1 cellular context compared by ENCODE assay signal in the genomic region with DNA sequence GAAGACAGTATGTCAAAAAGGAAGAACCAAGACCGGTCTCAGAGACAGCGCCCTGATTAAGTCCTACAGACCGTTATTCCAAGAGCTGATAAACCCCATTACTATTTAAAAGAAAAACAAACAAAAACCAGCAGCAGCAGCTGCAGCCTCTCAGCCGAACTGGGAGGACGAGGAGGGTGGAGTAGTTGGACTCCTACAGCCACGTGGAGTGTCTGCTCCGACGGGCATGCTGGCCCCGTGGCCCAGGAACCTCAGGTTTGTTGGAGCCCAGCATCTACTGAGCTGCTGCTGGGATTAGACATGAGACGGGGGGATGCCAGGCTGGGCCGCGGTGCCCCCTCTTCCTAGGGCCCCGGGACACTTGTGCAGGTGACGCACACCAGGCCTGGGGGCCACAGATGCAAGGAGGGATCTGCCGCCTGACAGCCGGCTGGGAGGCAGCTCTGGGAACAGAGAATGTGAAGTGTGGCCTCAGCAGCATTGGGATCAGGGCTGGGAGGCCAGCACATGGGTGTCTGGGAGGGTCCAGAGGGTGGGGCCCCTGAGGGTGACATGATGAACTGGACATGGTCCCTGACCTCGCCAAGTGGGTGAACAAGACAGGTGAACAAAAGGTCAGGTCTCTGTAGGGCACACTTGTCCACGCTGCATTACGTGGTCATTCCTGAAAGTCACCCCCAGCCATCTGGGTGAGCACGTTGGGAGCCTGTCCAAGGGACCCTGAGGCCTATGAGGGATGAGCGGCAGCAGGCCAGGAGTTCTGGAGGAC.
TF ChIP-seq lines count a peak whose summit lies in the region.

No MANE protein-coding gene starts in this region.

TF ChIP-seq in HepG2, 621 proteins besides CTCF, POLR2A, EP300 and RAD21 (continued from another document and continues in another):
- no peak for TF ChIP-seq ZNF367 (CRISPR knock-in tag; IDR thresholded peaks at IDR 0.05; ENCODE audit: borderline replicate concordance)
- TF ChIP-seq NFYC (CRISPR knock-in tag; IDR thresholded peaks at IDR 0.05), result no peak
- TF ChIP-seq, protein P1, sequence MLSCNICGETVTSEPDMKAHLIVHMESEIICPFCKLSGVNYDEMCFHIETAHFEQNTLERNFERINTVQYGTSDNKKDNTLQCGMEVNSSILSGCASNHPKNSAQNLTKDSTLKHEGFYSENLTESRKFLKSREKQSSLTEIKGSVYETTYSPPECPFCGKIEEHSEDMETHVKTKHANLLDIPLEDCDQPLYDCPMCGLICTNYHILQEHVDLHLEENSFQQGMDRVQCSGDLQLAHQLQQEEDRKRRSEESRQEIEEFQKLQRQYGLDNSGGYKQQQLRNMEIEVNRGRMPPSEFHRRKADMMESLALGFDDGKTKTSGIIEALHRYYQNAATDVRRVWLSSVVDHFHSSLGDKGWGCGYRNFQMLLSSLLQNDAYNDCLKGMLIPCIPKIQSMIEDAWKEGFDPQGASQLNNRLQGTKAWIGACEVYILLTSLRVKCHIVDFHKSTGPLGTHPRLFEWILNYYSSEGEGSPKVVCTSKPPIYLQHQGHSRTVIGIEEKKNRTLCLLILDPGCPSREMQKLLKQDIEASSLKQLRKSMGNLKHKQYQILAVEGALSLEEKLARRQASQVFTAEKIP (CRISPR knock-in tag; IDR thresholded peaks at IDR 0.05; ENCODE audit: borderline replicate concordance), result no peak
- TF ChIP-seq ZNF530 (CRISPR knock-in tag; IDR thresholded peaks at IDR 0.05; ENCODE audit: low read depth), result no peak
- TF ChIP-seq, protein P2, sequence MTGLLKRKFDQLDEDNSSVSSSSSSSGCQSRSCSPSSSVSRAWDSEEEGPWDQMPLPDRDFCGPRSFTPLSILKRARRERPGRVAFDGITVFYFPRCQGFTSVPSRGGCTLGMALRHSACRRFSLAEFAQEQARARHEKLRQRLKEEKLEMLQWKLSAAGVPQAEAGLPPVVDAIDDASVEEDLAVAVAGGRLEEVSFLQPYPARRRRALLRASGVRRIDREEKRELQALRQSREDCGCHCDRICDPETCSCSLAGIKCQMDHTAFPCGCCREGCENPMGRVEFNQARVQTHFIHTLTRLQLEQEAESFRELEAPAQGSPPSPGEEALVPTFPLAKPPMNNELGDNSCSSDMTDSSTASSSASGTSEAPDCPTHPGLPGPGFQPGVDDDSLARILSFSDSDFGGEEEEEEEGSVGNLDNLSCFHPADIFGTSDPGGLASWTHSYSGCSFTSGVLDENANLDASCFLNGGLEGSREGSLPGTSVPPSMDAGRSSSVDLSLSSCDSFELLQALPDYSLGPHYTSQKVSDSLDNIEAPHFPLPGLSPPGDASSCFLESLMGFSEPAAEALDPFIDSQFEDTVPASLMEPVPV (CRISPR knock-in tag; IDR thresholded peaks at IDR 0.05), result no peak
- TF ChIP-seq ZNF83 (CRISPR knock-in tag; IDR thresholded peaks at IDR 0.05; ENCODE audit: borderline replicate concordance), result no peak
- TF ChIP-seq, protein P3, sequence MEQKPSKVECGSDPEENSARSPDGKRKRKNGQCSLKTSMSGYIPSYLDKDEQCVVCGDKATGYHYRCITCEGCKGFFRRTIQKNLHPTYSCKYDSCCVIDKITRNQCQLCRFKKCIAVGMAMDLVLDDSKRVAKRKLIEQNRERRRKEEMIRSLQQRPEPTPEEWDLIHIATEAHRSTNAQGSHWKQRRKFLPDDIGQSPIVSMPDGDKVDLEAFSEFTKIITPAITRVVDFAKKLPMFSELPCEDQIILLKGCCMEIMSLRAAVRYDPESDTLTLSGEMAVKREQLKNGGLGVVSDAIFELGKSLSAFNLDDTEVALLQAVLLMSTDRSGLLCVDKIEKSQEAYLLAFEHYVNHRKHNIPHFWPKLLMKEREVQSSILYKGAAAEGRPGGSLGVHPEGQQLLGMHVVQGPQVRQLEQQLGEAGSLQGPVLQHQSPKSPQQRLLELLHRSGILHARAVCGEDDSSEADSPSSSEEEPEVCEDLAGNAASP (CRISPR knock-in tag; IDR thresholded peaks at IDR 0.05; ENCODE audit: borderline replicate concordance), result no peak
- TF ChIP-seq, protein P4, sequence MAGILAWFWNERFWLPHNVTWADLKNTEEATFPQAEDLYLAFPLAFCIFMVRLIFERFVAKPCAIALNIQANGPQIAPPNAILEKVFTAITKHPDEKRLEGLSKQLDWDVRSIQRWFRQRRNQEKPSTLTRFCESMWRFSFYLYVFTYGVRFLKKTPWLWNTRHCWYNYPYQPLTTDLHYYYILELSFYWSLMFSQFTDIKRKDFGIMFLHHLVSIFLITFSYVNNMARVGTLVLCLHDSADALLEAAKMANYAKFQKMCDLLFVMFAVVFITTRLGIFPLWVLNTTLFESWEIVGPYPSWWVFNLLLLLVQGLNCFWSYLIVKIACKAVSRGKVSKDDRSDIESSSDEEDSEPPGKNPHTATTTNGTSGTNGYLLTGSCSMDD (CRISPR knock-in tag; IDR thresholded peaks at IDR 0.05), result no peak
- TF ChIP-seq, protein P5, sequence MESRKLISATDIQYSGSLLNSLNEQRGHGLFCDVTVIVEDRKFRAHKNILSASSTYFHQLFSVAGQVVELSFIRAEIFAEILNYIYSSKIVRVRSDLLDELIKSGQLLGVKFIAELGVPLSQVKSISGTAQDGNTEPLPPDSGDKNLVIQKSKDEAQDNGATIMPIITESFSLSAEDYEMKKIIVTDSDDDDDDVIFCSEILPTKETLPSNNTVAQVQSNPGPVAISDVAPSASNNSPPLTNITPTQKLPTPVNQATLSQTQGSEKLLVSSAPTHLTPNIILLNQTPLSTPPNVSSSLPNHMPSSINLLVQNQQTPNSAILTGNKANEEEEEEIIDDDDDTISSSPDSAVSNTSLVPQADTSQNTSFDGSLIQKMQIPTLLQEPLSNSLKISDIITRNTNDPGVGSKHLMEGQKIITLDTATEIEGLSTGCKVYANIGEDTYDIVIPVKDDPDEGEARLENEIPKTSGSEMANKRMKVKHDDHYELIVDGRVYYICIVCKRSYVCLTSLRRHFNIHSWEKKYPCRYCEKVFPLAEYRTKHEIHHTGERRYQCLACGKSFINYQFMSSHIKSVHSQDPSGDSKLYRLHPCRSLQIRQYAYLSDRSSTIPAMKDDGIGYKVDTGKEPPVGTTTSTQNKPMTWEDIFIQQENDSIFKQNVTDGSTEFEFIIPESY (CRISPR knock-in tag; IDR thresholded peaks at IDR 0.05), result no peak
- TF ChIP-seq, protein P6, sequence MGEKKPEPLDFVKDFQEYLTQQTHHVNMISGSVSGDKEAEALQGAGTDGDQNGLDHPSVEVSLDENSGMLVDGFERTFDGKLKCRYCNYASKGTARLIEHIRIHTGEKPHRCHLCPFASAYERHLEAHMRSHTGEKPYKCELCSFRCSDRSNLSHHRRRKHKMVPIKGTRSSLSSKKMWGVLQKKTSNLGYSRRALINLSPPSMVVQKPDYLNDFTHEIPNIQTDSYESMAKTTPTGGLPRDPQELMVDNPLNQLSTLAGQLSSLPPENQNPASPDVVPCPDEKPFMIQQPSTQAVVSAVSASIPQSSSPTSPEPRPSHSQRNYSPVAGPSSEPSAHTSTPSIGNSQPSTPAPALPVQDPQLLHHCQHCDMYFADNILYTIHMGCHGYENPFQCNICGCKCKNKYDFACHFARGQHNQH (CRISPR knock-in tag; IDR thresholded peaks at IDR 0.05), result peak; percentile 21; the same call in 1 of the 2 replicates
- TF ChIP-seq ZSCAN12 (CRISPR knock-in tag; IDR thresholded peaks at IDR 0.05), result no peak
- TF ChIP-seq BHLHE40 (IDR thresholded peaks at IDR 0.05; ENCODE audit: low read length), result no peak
- TF ChIP-seq ADNP (CRISPR knock-in tag; IDR thresholded peaks at IDR 0.05), result no peak
- TF ChIP-seq CAMTA2 (CRISPR knock-in tag; IDR thresholded peaks at IDR 0.05; ENCODE audit: borderline replicate concordance), result peak; percentile 62; the same call in 1 of the 2 replicates
- no peak for TF ChIP-seq SP1 (IDR thresholded peaks at IDR 0.05)
- no peak for TF ChIP-seq SP1 (CRISPR knock-in tag; IDR thresholded peaks at IDR 0.05)
- TF ChIP-seq HHEX (CRISPR knock-in tag; IDR thresholded peaks at IDR 0.05), result no peak
- no peak for TF ChIP-seq GFI1 (CRISPR knock-in tag; IDR thresholded peaks at IDR 0.05; ENCODE audit: borderline replicate concordance)
- no peak for TF ChIP-seq ZFP36L2 (CRISPR knock-in tag; IDR thresholded peaks at IDR 0.05)
- no peak for TF ChIP-seq ZNF121 (CRISPR knock-in tag; IDR thresholded peaks at IDR 0.05)
- TF ChIP-seq SMYD3 (CRISPR knock-in tag; IDR thresholded peaks at IDR 0.05), result no peak
- no peak for TF ChIP-seq SP140L (CRISPR knock-in tag; IDR thresholded peaks at IDR 0.05; ENCODE audit: borderline replicate concordance)
- no peak for TF ChIP-seq ZNF567 (CRISPR knock-in tag; IDR thresholded peaks at IDR 0.05; ENCODE audit: borderline replicate concordance)
- TF ChIP-seq ZNF563 (CRISPR knock-in tag; IDR thresholded peaks at IDR 0.05), result no peak
- no peak for TF ChIP-seq ZNF382 (CRISPR knock-in tag; IDR thresholded peaks at IDR 0.05; ENCODE audit: borderline replicate concordance)
- no peak for TF ChIP-seq AKAP8 (CRISPR knock-in tag; IDR thresholded peaks at IDR 0.05)
- TF ChIP-seq, protein P7, sequence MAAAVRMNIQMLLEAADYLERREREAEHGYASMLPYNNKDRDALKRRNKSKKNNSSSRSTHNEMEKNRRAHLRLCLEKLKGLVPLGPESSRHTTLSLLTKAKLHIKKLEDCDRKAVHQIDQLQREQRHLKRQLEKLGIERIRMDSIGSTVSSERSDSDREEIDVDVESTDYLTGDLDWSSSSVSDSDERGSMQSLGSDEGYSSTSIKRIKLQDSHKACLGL (CRISPR knock-in tag; IDR thresholded peaks at IDR 0.05), result no peak
- no peak for TF ChIP-seq ZBTB3 (CRISPR knock-in tag; IDR thresholded peaks at IDR 0.05; ENCODE audit: borderline replicate concordance, low read depth)
- no peak for TF ChIP-seq SP4 (CRISPR knock-in tag; IDR thresholded peaks at IDR 0.05)
- TF ChIP-seq SRSF1 (optimal IDR thresholded peaks at IDR 0.05; ENCODE audit: low read depth, low read length), result no peak
- no peak for TF ChIP-seq ATF7 (IDR thresholded peaks at IDR 0.05)
- TF ChIP-seq ATF7 (CRISPR knock-in tag; IDR thresholded peaks at IDR 0.05), result no peak; the same call in 1 of the 2 replicates
- TF ChIP-seq PHF5A (CRISPR knock-in tag; IDR thresholded peaks at IDR 0.05; ENCODE audit: low read depth, unreplicated experiment), result no peak
- no peak for TF ChIP-seq ATF7-NPFF (CRISPR knock-in tag; IDR thresholded peaks at IDR 0.05; ENCODE audit: low read depth)
- TF ChIP-seq ZKSCAN8 (CRISPR knock-in tag; IDR thresholded peaks at IDR 0.05; ENCODE audit: borderline replicate concordance), result no peak
- TF ChIP-seq, protein P8, sequence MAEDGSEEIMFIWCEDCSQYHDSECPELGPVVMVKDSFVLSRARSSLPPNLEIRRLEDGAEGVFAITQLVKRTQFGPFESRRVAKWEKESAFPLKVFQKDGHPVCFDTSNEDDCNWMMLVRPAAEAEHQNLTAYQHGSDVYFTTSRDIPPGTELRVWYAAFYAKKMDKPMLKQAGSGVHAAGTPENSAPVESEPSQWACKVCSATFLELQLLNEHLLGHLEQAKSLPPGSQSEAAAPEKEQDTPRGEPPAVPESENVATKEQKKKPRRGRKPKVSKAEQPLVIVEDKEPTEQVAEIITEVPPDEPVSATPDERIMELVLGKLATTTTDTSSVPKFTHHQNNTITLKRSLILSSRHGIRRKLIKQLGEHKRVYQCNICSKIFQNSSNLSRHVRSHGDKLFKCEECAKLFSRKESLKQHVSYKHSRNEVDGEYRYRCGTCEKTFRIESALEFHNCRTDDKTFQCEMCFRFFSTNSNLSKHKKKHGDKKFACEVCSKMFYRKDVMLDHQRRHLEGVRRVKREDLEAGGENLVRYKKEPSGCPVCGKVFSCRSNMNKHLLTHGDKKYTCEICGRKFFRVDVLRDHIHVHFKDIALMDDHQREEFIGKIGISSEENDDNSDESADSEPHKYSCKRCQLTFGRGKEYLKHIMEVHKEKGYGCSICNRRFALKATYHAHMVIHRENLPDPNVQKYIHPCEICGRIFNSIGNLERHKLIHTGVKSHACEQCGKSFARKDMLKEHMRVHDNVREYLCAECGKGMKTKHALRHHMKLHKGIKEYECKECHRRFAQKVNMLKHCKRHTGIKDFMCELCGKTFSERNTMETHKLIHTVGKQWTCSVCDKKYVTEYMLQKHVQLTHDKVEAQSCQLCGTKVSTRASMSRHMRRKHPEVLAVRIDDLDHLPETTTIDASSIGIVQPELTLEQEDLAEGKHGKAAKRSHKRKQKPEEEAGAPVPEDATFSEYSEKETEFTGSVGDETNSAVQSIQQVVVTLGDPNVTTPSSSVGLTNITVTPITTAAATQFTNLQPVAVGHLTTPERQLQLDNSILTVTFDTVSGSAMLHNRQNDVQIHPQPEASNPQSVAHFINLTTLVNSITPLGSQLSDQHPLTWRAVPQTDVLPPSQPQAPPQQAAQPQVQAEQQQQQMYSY (CRISPR knock-in tag; IDR thresholded peaks at IDR 0.05), result no peak
- TF ChIP-seq ZNF775 (CRISPR knock-in tag; IDR thresholded peaks at IDR 0.05; ENCODE audit: borderline replicate concordance), result 0 out of 2 replicates have a peak, but pooled peaks have one; percentile 51
- TF ChIP-seq ZBTB21 (CRISPR knock-in tag; IDR thresholded peaks at IDR 0.05), result 0 out of 2 replicates have a peak, but pooled peaks have one; percentile 21
- TF ChIP-seq DMAP1 (CRISPR knock-in tag; IDR thresholded peaks at IDR 0.05), result no peak
- TF ChIP-seq ZC3H13 (CRISPR knock-in tag; IDR thresholded peaks at IDR 0.05), result no peak
- no peak for TF ChIP-seq ARNT (IDR thresholded peaks at IDR 0.05)
- TF ChIP-seq, protein P9, sequence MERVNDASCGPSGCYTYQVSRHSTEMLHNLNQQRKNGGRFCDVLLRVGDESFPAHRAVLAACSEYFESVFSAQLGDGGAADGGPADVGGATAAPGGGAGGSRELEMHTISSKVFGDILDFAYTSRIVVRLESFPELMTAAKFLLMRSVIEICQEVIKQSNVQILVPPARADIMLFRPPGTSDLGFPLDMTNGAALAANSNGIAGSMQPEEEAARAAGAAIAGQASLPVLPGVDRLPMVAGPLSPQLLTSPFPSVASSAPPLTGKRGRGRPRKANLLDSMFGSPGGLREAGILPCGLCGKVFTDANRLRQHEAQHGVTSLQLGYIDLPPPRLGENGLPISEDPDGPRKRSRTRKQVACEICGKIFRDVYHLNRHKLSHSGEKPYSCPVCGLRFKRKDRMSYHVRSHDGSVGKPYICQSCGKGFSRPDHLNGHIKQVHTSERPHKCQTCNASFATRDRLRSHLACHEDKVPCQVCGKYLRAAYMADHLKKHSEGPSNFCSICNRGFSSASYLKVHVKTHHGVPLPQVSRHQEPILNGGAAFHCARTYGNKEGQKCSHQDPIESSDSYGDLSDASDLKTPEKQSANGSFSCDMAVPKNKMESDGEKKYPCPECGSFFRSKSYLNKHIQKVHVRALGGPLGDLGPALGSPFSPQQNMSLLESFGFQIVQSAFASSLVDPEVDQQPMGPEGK (CRISPR knock-in tag; IDR thresholded peaks at IDR 0.05), result peak; percentile 49; the same call in 1 of the 2 replicates
- no peak for TF ChIP-seq RFX1 (IDR thresholded peaks at IDR 0.05)
- TF ChIP-seq, protein P10, sequence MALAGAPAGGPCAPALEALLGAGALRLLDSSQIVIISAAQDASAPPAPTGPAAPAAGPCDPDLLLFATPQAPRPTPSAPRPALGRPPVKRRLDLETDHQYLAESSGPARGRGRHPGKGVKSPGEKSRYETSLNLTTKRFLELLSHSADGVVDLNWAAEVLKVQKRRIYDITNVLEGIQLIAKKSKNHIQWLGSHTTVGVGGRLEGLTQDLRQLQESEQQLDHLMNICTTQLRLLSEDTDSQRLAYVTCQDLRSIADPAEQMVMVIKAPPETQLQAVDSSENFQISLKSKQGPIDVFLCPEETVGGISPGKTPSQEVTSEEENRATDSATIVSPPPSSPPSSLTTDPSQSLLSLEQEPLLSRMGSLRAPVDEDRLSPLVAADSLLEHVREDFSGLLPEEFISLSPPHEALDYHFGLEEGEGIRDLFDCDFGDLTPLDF (CRISPR knock-in tag; IDR thresholded peaks at IDR 0.05), result no peak
- TF ChIP-seq ZNF264 (CRISPR knock-in tag; IDR thresholded peaks at IDR 0.05), result no peak
- TF ChIP-seq ZNF619 (CRISPR knock-in tag; IDR thresholded peaks at IDR 0.05), result no peak
- TF ChIP-seq CREM (IDR thresholded peaks at IDR 0.05), result no peak
- no peak for TF ChIP-seq CREM (CRISPR knock-in tag; IDR thresholded peaks at IDR 0.05)
- TF ChIP-seq FOXK1 (CRISPR knock-in tag; IDR thresholded peaks at IDR 0.05; ENCODE audit: borderline replicate concordance, low read depth), result no peak
- TF ChIP-seq ZNF790 (CRISPR knock-in tag; IDR thresholded peaks at IDR 0.05; ENCODE audit: borderline replicate concordance), result no peak
- TF ChIP-seq SMAD9 (CRISPR knock-in tag; IDR thresholded peaks at IDR 0.05), result no peak
